16 cellular contexts compared by ENCODE assay signal in genomic region chr1:16442941-16443340, GRCh38. TPM values are rescaled to one million over a fixed set of nuclear protein-coding genes. Genes with fewer than 3 reads are reported as not detected.
DNase-seq lines count a peak whose midpoint lies in the region; ATAC-seq, FAIRE-seq and TF ChIP-seq lines count a peak whose summit lies in the region.
"Had no signal": no experiment of that assay in that cellular context is flagged by ENCODE, and none has a peak within 500 bp of the region (broad histone marks: within the 10 kb centered on the region; RNA-seq: fewer than 3 reads in every experiment).

No MANE protein-coding gene starts in this region.

- H4K20me1 ChIP-seq in astrocyte (ENCODE audit: insufficient read depth, low read length), result peaks cover 44% of the 10 kb centered on the region

- no peaks in the 10 kb centered on the region for H3K9me3 Mint-ChIP-seq in activated T-cell treated with anti-CD3 and anti-CD28 coated beads, Interleukin-2, amount 50 U/mL, for 4 hours
- H3K9me3 Mint-ChIP-seq in astrocyte (ENCODE audit: unreplicated experiment), result no peaks in the 10 kb centered on the region
- no peaks in the 10 kb centered on the region for H3K9me3 Mint-ChIP-seq in stimulated activated effector memory CD8-positive, alpha-beta T cell treated with anti-CD3 and anti-CD28 coated beads, Interleukin-12 subunit alpha, Interleukin-12 subunit beta, amount 100 ng/mL, for 72 hours

- no peaks in the 10 kb centered on the region for H3K27me3 Mint-ChIP-seq in activated T-cell treated with anti-CD3 and anti-CD28 coated beads, Interleukin-2, amount 50 U/mL, for 4 hours (ENCODE audit: low read depth)
- no peaks in the 10 kb centered on the region for H3K27me3 Mint-ChIP-seq in astrocyte (ENCODE audit: low read depth, unreplicated experiment)

- peaks cover 43% of the 10 kb centered on the region for H3K4me1 Mint-ChIP-seq in activated T-cell treated with anti-CD3 and anti-CD28 coated beads, Interleukin-2, amount 50 U/mL, for 4 hours (ENCODE audit: low read depth)
- H3K4me1 Mint-ChIP-seq in astrocyte (ENCODE audit: low read depth, unreplicated experiment), result peaks cover 4% of the 10 kb centered on the region
- peaks cover 36% of the 10 kb centered on the region for H3K4me1 Mint-ChIP-seq in stimulated activated effector memory CD8-positive, alpha-beta T cell treated with anti-CD3 and anti-CD28 coated beads, Interleukin-12 subunit alpha, Interleukin-12 subunit beta, amount 100 ng/mL, for 72 hours

- no peaks in the 10 kb centered on the region for H3K27me3 ChIP-seq in astrocyte (ENCODE audit: insufficient read depth, low read length)
- H3K27me3 ChIP-seq: uterus had no signal

- peaks cover 19% of the 10 kb centered on the region for H3K36me3 Mint-ChIP-seq in activated T-cell treated with anti-CD3 and anti-CD28 coated beads, Interleukin-2, amount 50 U/mL, for 4 hours (ENCODE audit: insufficient read depth)
- H3K36me3 Mint-ChIP-seq in astrocyte (ENCODE audit: low read depth, unreplicated experiment), result peaks cover 10% of the 10 kb centered on the region
- H3K36me3 Mint-ChIP-seq in stimulated activated effector memory CD8-positive, alpha-beta T cell treated with anti-CD3 and anti-CD28 coated beads, Interleukin-12 subunit alpha, Interleukin-12 subunit beta, amount 100 ng/mL, for 72 hours, result peaks cover 75% of the 10 kb centered on the region

- no peak overlapping the region for H3K4me3 ChIP-seq in astrocyte (ENCODE audit: insufficient read depth, low read depth, low read length)
- H3K4me3 ChIP-seq: uterus had no signal

- H2AFZ ChIP-seq in astrocyte (ENCODE audit: low read depth, low read length), result no peak overlapping the region

- H3K9me3 ChIP-seq in astrocyte (ENCODE audit: insufficient read depth, low read depth, low read length), result no peaks in the 10 kb centered on the region
- H3K9me3 ChIP-seq: uterus had no signal

- no peak overlapping the region for H3K27ac ChIP-seq in astrocyte (ENCODE audit: low read depth, low read length)
- H3K27ac ChIP-seq: uterus had no signal

- TF ChIP-seq CTCF in astrocyte (IDR thresholded peaks at IDR 0.05; ENCODE audit: insufficient read depth, low read depth, low read length), result no peak

- peaks cover 24% of the 10 kb centered on the region for H3K36me3 ChIP-seq in astrocyte (ENCODE audit: insufficient read depth, low read length)
- H3K36me3 ChIP-seq: uterus had no signal

- peak overlapping the region; percentile 54 for H3K4me3 Mint-ChIP-seq in activated T-cell treated with anti-CD3 and anti-CD28 coated beads, Interleukin-2, amount 50 U/mL, for 4 hours
- H3K4me3 Mint-ChIP-seq in astrocyte (ENCODE audit: unreplicated experiment), result peak overlapping the region; percentile 77
- H3K4me3 Mint-ChIP-seq in stimulated activated effector memory CD8-positive, alpha-beta T cell treated with anti-CD3 and anti-CD28 coated beads, Interleukin-12 subunit alpha, Interleukin-12 subunit beta, amount 100 ng/mL, for 72 hours, result peak overlapping the region; percentile 87

- ATAC-seq in activated T-cell treated with anti-CD3 and anti-CD28 coated beads, Interleukin-2, amount 50 U/mL, for 4 hours, result no peak
- no peak for ATAC-seq in stimulated activated effector memory CD8-positive, alpha-beta T cell treated with anti-CD3 and anti-CD28 coated beads, Interleukin-12 subunit alpha, Interleukin-12 subunit beta, amount 100 ng/mL, for 72 hours
- ATAC-seq in GM19351 (IDR thresholded peaks at IDR 0.05; ENCODE audit: unreplicated experiment), result no peak
- ATAC-seq: Panc1 had no signal

- no peak overlapping the region for H3K9ac ChIP-seq in astrocyte (ENCODE audit: low read length)

- FAIRE-seq in astrocyte (lab: Jason Lieb, UNC), result no peak
- FAIRE-seq: GM19239, H1 had no signal

- H3K4me1 ChIP-seq in astrocyte (ENCODE audit: insufficient read depth, low read length), result no peaks in the 10 kb centered on the region

- no peak for DNase-seq in activated T-cell treated with anti-CD3 and anti-CD28 coated beads, Interleukin-2, amount 50 U/mL, for 4 hours
- no peak for DNase-seq in activated T-cell treated with anti-CD3 and anti-CD28 coated beads, Interleukin-2, amount 50 U/mL, for 48 hours
- DNase-seq in RPMI8226, result peak; percentile 57
- DNase-seq in astrocyte (ENCODE audit: low read depth), result no peak
- no peak for DNase-seq in stimulated activated effector memory CD8-positive, alpha-beta T cell treated with anti-CD3 and anti-CD28 coated beads, Interleukin-12 subunit alpha, Interleukin-12 subunit beta, amount 100 ng/mL, for 72 hours (ENCODE audit: low spot score in 2 of 2)
- DNase-seq in stimulated activated CD4-positive, alpha-beta T cell treated with anti-CD3 and anti-CD28 coated beads, Interleukin-4, amount 100 ng/mL, for 4 hours, result no peak
- DNase-seq in NCI-H748 (lab: John Stamatoyannopoulos, UW; ENCODE audit: unreplicated experiment), result no peak
- DNase-seq: activated CD8-positive, alpha-beta memory T cell treated with anti-CD3 and anti-CD28 coated beads, Interleukin-2, amount 50 U/mL, for 4 hours; NCI-H1105 treated with DMSO at 0.1 percent for 48 hours; stimulated activated CD4-positive, alpha-beta T cell treated with anti-CD3 and anti-CD28 coated beads, Interleukin-12 subunit alpha, Interleukin-12 subunit beta, amount 100 ng/mL, for 4 hours; uterus had no signal

- H3K79me2 ChIP-seq in astrocyte (ENCODE audit: insufficient read depth, low read length), result peaks cover 61% of the 10 kb centered on the region

- peak overlapping the region; percentile 78 for H3K27ac Mint-ChIP-seq in astrocyte (ENCODE audit: unreplicated experiment)
- peak overlapping the region; percentile 58 for H3K27ac Mint-ChIP-seq in stimulated activated effector memory CD8-positive, alpha-beta T cell treated with anti-CD3 and anti-CD28 coated beads, Interleukin-12 subunit alpha, Interleukin-12 subunit beta, amount 100 ng/mL, for 72 hours

- H3K4me2 ChIP-seq in astrocyte (ENCODE audit: low read length), result no peak overlapping the region

RNA-seq across cellular contexts. Expression of gene NECAP2, which starts 2.4 kb away (rescaled TPM):
- total RNA-seq in activated T-cell treated with anti-CD3 and anti-CD28 coated beads, Interleukin-2, amount 50 U/mL, for 4 hours, result 10 to 100 TPM; 63.5 to 71.6 (median 64.8) TPM
- 78.2 and 80.9 TPM in 2 replicates for total RNA-seq in astrocyte

RNA-seq across cellular contexts. Expression of gene SPATA21, which starts 5.7 kb away (rescaled TPM):
- not detected for total RNA-seq in activated T-cell treated with anti-CD3 and anti-CD28 coated beads, Interleukin-2, amount 50 U/mL, for 4 hours
- not detected in 2 replicates for total RNA-seq in astrocyte
- total RNA-seq: H1, NCI-H460 had no signal
